Comparison of ENCODE assay signal across 31 cellular contexts in genomic region chrX:119401569-119401968, GRCh38. TPM values are rescaled to one million over a fixed set of nuclear protein-coding genes. Genes with fewer than 3 reads are reported as not detected.
DNase-seq lines count a peak whose midpoint lies in the region; ATAC-seq, FAIRE-seq and TF ChIP-seq lines count a peak whose summit lies in the region.
"Had no signal": no experiment of that assay in that cellular context is flagged by ENCODE, and none has a peak within 500 bp of the region (broad histone marks: within the 10 kb centered on the region; RNA-seq: fewer than 3 reads in every experiment).

No MANE protein-coding gene starts in this region.

- no peaks in the 10 kb centered on the region for H3F3A ChIP-seq in DOHH2 (ENCODE audit: control insufficient read depth, insufficient read depth)
- no peaks in the 10 kb centered on the region for H3F3A ChIP-seq in PC-3 (ENCODE audit: low read length, unreplicated experiment)

- H3K9ac ChIP-seq in PC-3 (ENCODE audit: low read length) = no peak overlapping the region

- no peak for ATAC-seq in CD8-positive, alpha-beta T cell
- ATAC-seq in PC-3 (no peak), esophagus mucosa (peak; percentile 80)
- ATAC-seq: mucosa of descending colon, natural killer cell, psoas muscle had no signal

- H3K4me2 ChIP-seq in DOHH2 (ENCODE audit: low read length) (peak overlapping the region; percentile 86; the same call in 1 of the 2 replicates), PC-3 (ENCODE audit: low read length) (peak overlapping the region; percentile 91)

- no peak for TF ChIP-seq POLR2A in H54 (IDR thresholded peaks at IDR 0.05; ENCODE audit: low read depth, low read length)

- peaks cover 4% of the 10 kb centered on the region for H3K36me3 Mint-ChIP-seq in CD8-positive, alpha-beta T cell
- H3K36me3 Mint-ChIP-seq: natural killer cell had no signal

- H3K79me2 ChIP-seq in DOHH2 (ENCODE audit: control insufficient read depth, low read length) (peaks cover 41% of the 10 kb centered on the region), PC-3 (ENCODE audit: low read length) (peaks cover 52% of the 10 kb centered on the region)

- peak overlapping the region; percentile 4 for H3K27ac Mint-ChIP-seq in CD8-positive, alpha-beta T cell
- H3K27ac Mint-ChIP-seq: H9 had no signal

- no peaks in the 10 kb centered on the region for H3K27me3 Mint-ChIP-seq in CD8-positive, alpha-beta T cell (ENCODE audit: low read depth)
- H3K27me3 Mint-ChIP-seq: activated B cell treated with CpG ODN at 0.5 μM for 24 hours had no signal

- H3K4me3 Mint-ChIP-seq in CD8-positive, alpha-beta T cell = no peak overlapping the region
- H3K4me3 Mint-ChIP-seq: H9, natural killer cell had no signal

- POLR2A ChIA-PET in CD8-positive, alpha-beta T cell (lab: Charles Lee) = no interaction called here
- POLR2A ChIA-PET in PC-3 (lab: Charles Lee; ENCODE audit: unreplicated experiment) = no interaction called here

- no peaks in the 10 kb centered on the region for H3K9me2 ChIP-seq in DOHH2 (replicated peaks; ENCODE audit: control insufficient read depth, low read length)
- H3K9me2 ChIP-seq in PC-3 (replicated peaks; ENCODE audit: low read length) = no peaks in the 10 kb centered on the region

- intact Hi-C loops in CD8-positive, alpha-beta T cell (cut with DNase I, micrococcal nuclease) = no loop called here
- intact Hi-C loops in PC-3 (cut with micrococcal nuclease) = no loop called here

- H3K4me3 ChIP-seq in CD8-positive, alpha-beta T cell (ENCODE audit: low read depth, low read length) = no peak overlapping the region
- H3K4me3 ChIP-seq in DOHH2 (ENCODE audit: low read length) = no peak overlapping the region
- H3K4me3 ChIP-seq in PC-3 (ENCODE audit: low read length) = peak overlapping the region; percentile 91; the same call in 1 of the 2 replicates
- no peak overlapping the region for H3K4me3 ChIP-seq in small intestine (ENCODE audit: low read depth in 1 of 2, low read length in 2 of 2)
- H3K4me3 ChIP-seq: adrenal gland, dorsolateral prefrontal cortex, lung, mucosa of descending colon, psoas muscle, sigmoid colon, tibial nerve had no signal

- no peaks in the 10 kb centered on the region for H3K9me3 Mint-ChIP-seq in CD8-positive, alpha-beta T cell
- H3K9me3 Mint-ChIP-seq: activated B cell treated with CpG ODN at 0.5 μM for 24 hours, natural killer cell had no signal

- H3K9me3 ChIP-seq in CD8-positive, alpha-beta T cell (ENCODE audit: low read length) = no peaks in the 10 kb centered on the region
- H3K9me3 ChIP-seq in DOHH2 (ENCODE audit: control insufficient read depth, insufficient read depth, low read length) (no peaks in the 10 kb centered on the region), PC-3 (ENCODE audit: low read length) (no peaks in the 10 kb centered on the region), small intestine (ENCODE audit: control insufficient read depth, low read depth) (no peaks in the 10 kb centered on the region)
- H3K9me3 ChIP-seq: adrenal gland, mucosa of descending colon, psoas muscle, sigmoid colon, tibial nerve had no signal

- H3K27me3 ChIP-seq in CD8-positive, alpha-beta T cell (ENCODE audit: insufficient read depth, low read length) = no peaks in the 10 kb centered on the region
- H3K27me3 ChIP-seq in DOHH2 (ENCODE audit: control insufficient read depth, low read length) (no peaks in the 10 kb centered on the region), PC-3 (ENCODE audit: low read length) (no peaks in the 10 kb centered on the region), small intestine (ENCODE audit: control insufficient read depth in 2 of 2, insufficient read depth in 2 of 2, low read length in 2 of 2) (no peaks in the 10 kb centered on the region)
- H3K27me3 ChIP-seq: adrenal gland, sigmoid colon, tibial nerve had no signal

- no peak for DNase-seq in CD8-positive, alpha-beta T cell
- DNase-seq in PC-3 (peak; percentile 61), small intestine (no peak), H54 (ENCODE audit: insufficient read length, low spot score) (no peak)
- DNase-seq in activated CD8-positive, alpha-beta memory T cell treated with anti-CD3 and anti-CD28 coated beads, Interleukin-2, amount 50 U/mL, for 48 hours = no peak
- DNase-seq: activated B cell treated with CpG ODN at 0.5 μM for 24 hours; activated CD4-positive, alpha-beta T cell treated with anti-CD3 and anti-CD28 coated beads, Interleukin-2, amount 50 U/mL, for 1 hour; activated naive CD4-positive, alpha-beta T cell treated with Interleukin-2 at 50 U/mL for 16 hours; adrenal gland; C1 segment of cervical spinal cord; dorsolateral prefrontal cortex; EL; H9; hippocampal formation; Kasumi-1; mucosa of descending colon; MV-4-11; natural killer cell; NCI-H1436; NCI-H2081; NCI-H2227 treated with DMSO at 0.1 percent for 48 hours; NCI-H69; nucleus accumbens; psoas muscle; RPMI8226; sigmoid colon; stimulated activated CD4-positive, alpha-beta T cell treated with anti-CD3 and anti-CD28 coated beads, Interleukin-4, amount 100 ng/mL, for 24 hours had no signal

- TF ChIP-seq CTCF in CD8-positive, alpha-beta T cell (IDR thresholded peaks at IDR 0.05) = no peak
- TF ChIP-seq CTCF in DOHH2 (IDR thresholded peaks at IDR 0.05; ENCODE audit: low read depth, low read length, poor library complexity, severe bottlenecking) = no peak
- TF ChIP-seq CTCF in PC-3 (conservative IDR thresholded peaks at IDR 0.05; ENCODE audit: low read depth, low read length) = no peak

- peaks cover 6% of the 10 kb centered on the region for H3K4me1 ChIP-seq in CD8-positive, alpha-beta T cell (ENCODE audit: insufficient read depth, low read length)
- H3K4me1 ChIP-seq in DOHH2 (ENCODE audit: control insufficient read depth, low read length) (peaks cover 18% of the 10 kb centered on the region), PC-3 (ENCODE audit: insufficient read depth, low read length) (peaks cover 32% of the 10 kb centered on the region), small intestine (ENCODE audit: control insufficient read depth in 2 of 2, insufficient read depth in 1 of 2, low read depth in 1 of 2, low read length in 1 of 2) (peaks cover 0 to 6% of the 10 kb centered on the region in 2 donors)
- H3K4me1 ChIP-seq: adrenal gland, psoas muscle had no signal

- FAIRE-seq in small intestine (lab: Jason Lieb, UNC) (no peak), H54 (lab: Jason Lieb, UNC) (no peak)

- WGBS in small intestine, 3 donors = 52 to 72% (median 64%) methylated on average over 4 of the region's 4 CpGs

- no TSS peak for BruUV-seq in PC-3 (replicated peaks; lab: Mats Ljungman, UMichigan)

- H3K27ac ChIP-seq in CD8-positive, alpha-beta T cell (ENCODE audit: low read depth, low read length) = no peak overlapping the region
- H3K27ac ChIP-seq in DOHH2 (ENCODE audit: low read depth, low read length) = no peak overlapping the region
- no peak overlapping the region; the same call in 1 of the 2 replicates for H3K27ac ChIP-seq in PC-3 (ENCODE audit: low read length)
- no peak overlapping the region for H3K27ac ChIP-seq in small intestine (ENCODE audit: low read depth in 1 of 2, low read length in 1 of 2)
- H3K27ac ChIP-seq: adrenal gland, dorsolateral prefrontal cortex, psoas muscle, sigmoid colon, tibial nerve had no signal

- H2AFZ ChIP-seq in PC-3 (ENCODE audit: low read length) = no peak overlapping the region

- no peaks in the 10 kb centered on the region for H3K36me3 ChIP-seq in CD8-positive, alpha-beta T cell (ENCODE audit: insufficient read depth, low read length)
- H3K36me3 ChIP-seq in DOHH2 (ENCODE audit: control insufficient read depth, low read length) (no peaks in the 10 kb centered on the region; the same call in 1 of the 2 replicates), PC-3 (ENCODE audit: low read depth, low read length) (peaks cover 4% of the 10 kb centered on the region; the same call in 1 of the 2 replicates), small intestine (ENCODE audit: control insufficient read depth in 2 of 2, insufficient read depth in 2 of 2, low read length in 2 of 2) (no peaks in the 10 kb centered on the region)
- H3K36me3 ChIP-seq: adrenal gland, sigmoid colon had no signal

- CTCF ChIA-PET in CD8-positive, alpha-beta T cell (lab: Charles Lee) = no interaction called here
- CTCF ChIA-PET in PC-3 (lab: Charles Lee) = no interaction called here

- H3K4me1 Mint-ChIP-seq in CD8-positive, alpha-beta T cell (ENCODE audit: low read depth) = peaks cover 24% of the 10 kb centered on the region

- no peaks in the 10 kb centered on the region for H4K20me1 ChIP-seq in DOHH2 (ENCODE audit: control insufficient read depth, insufficient read depth, low read depth, low read length)
- no peaks in the 10 kb centered on the region for H4K20me1 ChIP-seq in PC-3 (ENCODE audit: low read length)

RNA-seq across cellular contexts. Expression of gene SLC25A43, which starts 2.4 kb away (rescaled TPM):
- total RNA-seq in CD8-positive, alpha-beta T cell = 1 to 10 TPM; 1.1 to 1.4 TPM
- 25.8 and 30.9 TPM in 2 replicates for total RNA-seq in PC-3 (2014; rRNA removed)
- total RNA-seq in esophagus mucosa = 25.4 TPM
- polyA plus RNA-seq in small intestine = 10 to 100 TPM; 10.4 to 24.4 (median 15.9) TPM

Comparison
In these comparisons a context has a peak if more than half of its experiments do, and no peak if none do; other contexts are left out.
1. RNA of gene SLC25A43, which starts 2.4 kb away (total RNA-seq): 25.8 to 30.9 TPM in PC-3 and 25.4 TPM in esophagus mucosa (single experiment); 1.1 to 1.4 TPM in CD8-positive, alpha-beta T cell; every median in the first group is over 10 times any median in the second.